In genomic region chr10:24393206-24393605, GRCh38 we compare ENCODE assay signal across 22 cellular contexts.
DNase-seq lines count a peak whose midpoint lies in the region; ATAC-seq and TF ChIP-seq lines count a peak whose summit lies in the region.
"Had no signal": no experiment of that assay in that cellular context is flagged by ENCODE, and none has a peak within 500 bp of the region (broad histone marks: within the 10 kb centered on the region; RNA-seq: fewer than 3 reads in every experiment).

No MANE protein-coding gene starts in this region.

- in situ Hi-C loops in gastrocnemius medialis (cut with MboI; ENCODE audit: low sequenced_read_pairs in 4 of 4) = loop anchor here in 1 of 4 donors (25.0 kb wide), 1 partner anchor 119 kb away; no protein-coding TSS in a partner anchor

- no peaks in the 10 kb centered on the region for H3K9me3 Mint-ChIP-seq in activated CD8-positive, alpha-beta memory T cell treated with anti-CD3 and anti-CD28 coated beads, Interleukin-2, amount 10 ng/mL, durations not matched to agents 7 days and 5 days (ENCODE audit: low read depth)
- peaks cover 4% of the 10 kb centered on the region for H3K9me3 Mint-ChIP-seq in stimulated activated effector memory CD8-positive, alpha-beta T cell treated with anti-CD3 and anti-CD28 coated beads, Interleukin-12 subunit alpha, Interleukin-12 subunit beta, amount 100 ng/mL, for 72 hours
- H3K9me3 Mint-ChIP-seq: CD4-positive, alpha-beta T cell had no signal

- H3K27me3 ChIP-seq in adipocyte (replicated peaks; ENCODE audit: control insufficient read depth, insufficient read depth, low read length) (no peaks in the 10 kb centered on the region), gastrocnemius medialis (no peaks in the 10 kb centered on the region)

- H3K27ac ChIP-seq in gastrocnemius medialis = peak overlapping the region; percentile 28 to 48 (median 42)
- H3K27ac ChIP-seq: A549, GM23248, KMS-11 had no signal

- TF ChIP-seq POLR2A in gastrocnemius medialis (IDR thresholded peaks at IDR 0.05) = no peak

- H3K9me3 ChIP-seq in adipocyte (ENCODE audit: control insufficient read depth, low read length) (no peaks in the 10 kb centered on the region), gastrocnemius medialis (no peaks in the 10 kb centered on the region)
- H3K9me3 ChIP-seq: A549, Caco-2 had no signal

- H3K4me1 Mint-ChIP-seq in activated CD8-positive, alpha-beta memory T cell treated with anti-CD3 and anti-CD28 coated beads, Interleukin-2, amount 10 ng/mL, durations not matched to agents 7 days and 5 days = no peaks in the 10 kb centered on the region
- H3K4me1 Mint-ChIP-seq in stimulated activated effector memory CD8-positive, alpha-beta T cell treated with anti-CD3 and anti-CD28 coated beads, Interleukin-12 subunit alpha, Interleukin-12 subunit beta, amount 100 ng/mL, for 72 hours = no peaks in the 10 kb centered on the region

- CTCF ChIA-PET in activated CD8-positive, alpha-beta memory T cell treated with anti-CD3 and anti-CD28 coated beads, Interleukin-2, amount 10 ng/mL, durations not matched to agents 7 days and 5 days (lab: Charles Lee) = no interaction called here

- H3K9ac ChIP-seq in adipocyte (ENCODE audit: low read length) = no peak overlapping the region
- H3K9ac ChIP-seq: GM23248, KMS-11 had no signal

- H3K36me3 ChIP-seq in adipocyte (ENCODE audit: control insufficient read depth, insufficient read depth, low read length, severe bottlenecking) (no peaks in the 10 kb centered on the region), gastrocnemius medialis (no peaks in the 10 kb centered on the region)

- intact Hi-C loops in gastrocnemius medialis (cut with DNase I; ENCODE audit: low total_unique reads) = no loop called here

- peaks cover 4% of the 10 kb centered on the region for H3K27me3 Mint-ChIP-seq in activated CD8-positive, alpha-beta memory T cell treated with anti-CD3 and anti-CD28 coated beads, Interleukin-2, amount 10 ng/mL, durations not matched to agents 7 days and 5 days

- ATAC-seq in gastrocnemius medialis (no peak), HG02571 (IDR thresholded peaks at IDR 0.05; ENCODE audit: unreplicated experiment) (no peak)
- ATAC-seq in activated CD8-positive, alpha-beta memory T cell treated with anti-CD3 and anti-CD28 coated beads, Interleukin-2, amount 10 ng/mL, durations not matched to agents 7 days and 5 days = no peak
- ATAC-seq in stimulated activated effector memory CD8-positive, alpha-beta T cell treated with anti-CD3 and anti-CD28 coated beads, Interleukin-12 subunit alpha, Interleukin-12 subunit beta, amount 100 ng/mL, for 72 hours = no peak
- ATAC-seq: A549, Panc1 had no signal

- H3K4me3 ChIP-seq in adipocyte (ENCODE audit: low read length) (no peak overlapping the region), gastrocnemius medialis (no peak overlapping the region)
- H3K4me3 ChIP-seq: A549, GM23248 had no signal

- H3K27ac Mint-ChIP-seq in activated CD8-positive, alpha-beta memory T cell treated with anti-CD3 and anti-CD28 coated beads, Interleukin-2, amount 10 ng/mL, durations not matched to agents 7 days and 5 days = no peak overlapping the region
- no peak overlapping the region for H3K27ac Mint-ChIP-seq in stimulated activated effector memory CD8-positive, alpha-beta T cell treated with anti-CD3 and anti-CD28 coated beads, Interleukin-12 subunit alpha, Interleukin-12 subunit beta, amount 100 ng/mL, for 72 hours
- H3K27ac Mint-ChIP-seq: CD4-positive, alpha-beta T cell had no signal

- DNase-seq in RPMI7951 (ENCODE audit: low read depth) (peak; percentile 57), adipocyte (ENCODE audit: low read depth) (peak; percentile 76), iPS-NIHi7 (ENCODE audit: extremely low spot score) (peak; percentile 40), gastrocnemius medialis (no peak)
- DNase-seq in activated CD4-positive, alpha-beta T cell treated with anti-CD3 and anti-CD28 coated beads for 4 hours = no peak
- no peak for DNase-seq in activated CD8-positive, alpha-beta memory T cell treated with anti-CD3 and anti-CD28 coated beads, Interleukin-2, amount 10 ng/mL, durations not matched to agents 7 days and 5 days
- DNase-seq in stimulated activated effector memory CD8-positive, alpha-beta T cell treated with anti-CD3 and anti-CD28 coated beads, Interleukin-12 subunit alpha, Interleukin-12 subunit beta, amount 100 ng/mL, for 72 hours (ENCODE audit: low spot score in 2 of 2) = no peak
- DNase-seq: Caco-2; CD4-positive, alpha-beta T cell; DMS 273 treated with DMSO at 0.1 percent for 48 hours; DND-41; GM23248; HCEC 1CT; NCI-H1105; NCI-H2029 treated with DMSO at 0.1 percent for 48 hours; NCI-H2171; NCI-H524 treated with DMSO at 0.1 percent for 48 hours; NCI-H82 had no signal

- no peaks in the 10 kb centered on the region for H3K36me3 Mint-ChIP-seq in activated CD8-positive, alpha-beta memory T cell treated with anti-CD3 and anti-CD28 coated beads, Interleukin-2, amount 10 ng/mL, durations not matched to agents 7 days and 5 days
- H3K36me3 Mint-ChIP-seq in stimulated activated effector memory CD8-positive, alpha-beta T cell treated with anti-CD3 and anti-CD28 coated beads, Interleukin-12 subunit alpha, Interleukin-12 subunit beta, amount 100 ng/mL, for 72 hours = no peaks in the 10 kb centered on the region

- no peak for TF ChIP-seq CTCF in gastrocnemius medialis (IDR thresholded peaks at IDR 0.05 in 4 of 5, conservative IDR thresholded peaks at IDR 0.05 in 1 of 5)

- no peaks in the 10 kb centered on the region for H3K4me1 ChIP-seq in adipocyte (ENCODE audit: control insufficient read depth, insufficient read depth, low read length)
- peaks cover 0 to 3% of the 10 kb centered on the region in 2 donors for H3K4me1 ChIP-seq in gastrocnemius medialis
- H3K4me1 ChIP-seq: A549, Caco-2 had no signal

- no peak overlapping the region for H3K4me3 Mint-ChIP-seq in activated CD8-positive, alpha-beta memory T cell treated with anti-CD3 and anti-CD28 coated beads, Interleukin-2, amount 10 ng/mL, durations not matched to agents 7 days and 5 days
- H3K4me3 Mint-ChIP-seq in stimulated activated effector memory CD8-positive, alpha-beta T cell treated with anti-CD3 and anti-CD28 coated beads, Interleukin-12 subunit alpha, Interleukin-12 subunit beta, amount 100 ng/mL, for 72 hours = no peak overlapping the region
- H3K4me3 Mint-ChIP-seq: CD4-positive, alpha-beta T cell had no signal

Comparison
In these comparisons a context has a peak if more than half of its experiments do, and no peak if none do; other contexts are left out.
1. DNase-seq: peak in RPMI7951 (single experiment), adipocyte (single experiment) and iPS-NIHi7 (single experiment); none in gastrocnemius medialis (0 of 2), activated CD4-positive, alpha-beta T cell treated with anti-CD3 and anti-CD28 coated beads for 4 hours (0 of 2), activated CD8-positive, alpha-beta memory T cell treated with anti-CD3 and anti-CD28 coated beads, Interleukin-2, amount 10 ng/mL, durations not matched to agents 7 days and 5 days (single experiment) and stimulated activated effector memory CD8-positive, alpha-beta T cell treated with anti-CD3 and anti-CD28 coated beads, Interleukin-12 subunit alpha, Interleukin-12 subunit beta, amount 100 ng/mL, for 72 hours (0 of 2).